ENCODE assay signal across 1 cellular context in the genomic region with DNA sequence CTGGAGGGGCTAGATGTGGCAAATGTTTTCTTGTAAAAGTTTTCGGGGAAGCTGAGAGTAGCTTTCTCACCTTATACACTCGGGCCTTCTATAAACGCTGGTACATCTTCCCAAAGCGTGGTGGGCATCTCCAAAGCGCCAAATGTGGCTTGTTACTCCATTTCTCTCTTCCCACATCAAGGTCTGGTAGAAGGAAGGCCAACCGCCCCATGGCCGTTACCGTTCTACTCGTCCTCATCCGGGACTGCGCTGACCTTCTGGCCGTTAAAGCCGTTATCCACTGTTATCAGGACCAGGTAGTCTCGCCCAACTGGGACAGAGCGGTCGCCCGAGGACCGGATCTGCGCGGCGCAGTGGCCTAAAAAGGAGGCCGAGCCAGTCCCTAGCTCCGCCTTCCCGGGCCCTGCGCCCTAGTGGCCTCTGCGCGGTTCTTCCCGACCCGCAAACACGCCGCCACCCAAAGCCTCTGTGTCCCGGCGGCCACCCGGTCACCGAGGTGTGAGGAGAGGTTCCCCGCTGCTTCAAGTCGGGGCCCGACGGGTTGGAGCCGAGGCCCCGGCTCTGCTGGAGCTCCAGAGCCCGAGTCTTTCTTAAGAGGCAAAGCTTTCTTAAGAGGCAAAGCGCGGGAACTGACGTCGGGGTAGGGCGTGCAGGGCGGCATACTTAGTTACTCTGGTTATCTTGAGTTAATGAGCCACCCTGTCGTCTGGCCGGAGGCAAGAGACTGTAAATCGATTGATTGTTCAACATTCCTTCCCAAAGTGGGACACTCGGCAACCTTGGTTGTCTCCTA.
TF ChIP-seq lines count a peak whose summit lies in the region.

No MANE protein-coding gene starts in this region.

TF ChIP-seq in K562, 482 proteins besides CTCF, POLR2A, EP300 and RAD21 (continued from another document and continues in another):
- TF ChIP-seq, protein P1, sequence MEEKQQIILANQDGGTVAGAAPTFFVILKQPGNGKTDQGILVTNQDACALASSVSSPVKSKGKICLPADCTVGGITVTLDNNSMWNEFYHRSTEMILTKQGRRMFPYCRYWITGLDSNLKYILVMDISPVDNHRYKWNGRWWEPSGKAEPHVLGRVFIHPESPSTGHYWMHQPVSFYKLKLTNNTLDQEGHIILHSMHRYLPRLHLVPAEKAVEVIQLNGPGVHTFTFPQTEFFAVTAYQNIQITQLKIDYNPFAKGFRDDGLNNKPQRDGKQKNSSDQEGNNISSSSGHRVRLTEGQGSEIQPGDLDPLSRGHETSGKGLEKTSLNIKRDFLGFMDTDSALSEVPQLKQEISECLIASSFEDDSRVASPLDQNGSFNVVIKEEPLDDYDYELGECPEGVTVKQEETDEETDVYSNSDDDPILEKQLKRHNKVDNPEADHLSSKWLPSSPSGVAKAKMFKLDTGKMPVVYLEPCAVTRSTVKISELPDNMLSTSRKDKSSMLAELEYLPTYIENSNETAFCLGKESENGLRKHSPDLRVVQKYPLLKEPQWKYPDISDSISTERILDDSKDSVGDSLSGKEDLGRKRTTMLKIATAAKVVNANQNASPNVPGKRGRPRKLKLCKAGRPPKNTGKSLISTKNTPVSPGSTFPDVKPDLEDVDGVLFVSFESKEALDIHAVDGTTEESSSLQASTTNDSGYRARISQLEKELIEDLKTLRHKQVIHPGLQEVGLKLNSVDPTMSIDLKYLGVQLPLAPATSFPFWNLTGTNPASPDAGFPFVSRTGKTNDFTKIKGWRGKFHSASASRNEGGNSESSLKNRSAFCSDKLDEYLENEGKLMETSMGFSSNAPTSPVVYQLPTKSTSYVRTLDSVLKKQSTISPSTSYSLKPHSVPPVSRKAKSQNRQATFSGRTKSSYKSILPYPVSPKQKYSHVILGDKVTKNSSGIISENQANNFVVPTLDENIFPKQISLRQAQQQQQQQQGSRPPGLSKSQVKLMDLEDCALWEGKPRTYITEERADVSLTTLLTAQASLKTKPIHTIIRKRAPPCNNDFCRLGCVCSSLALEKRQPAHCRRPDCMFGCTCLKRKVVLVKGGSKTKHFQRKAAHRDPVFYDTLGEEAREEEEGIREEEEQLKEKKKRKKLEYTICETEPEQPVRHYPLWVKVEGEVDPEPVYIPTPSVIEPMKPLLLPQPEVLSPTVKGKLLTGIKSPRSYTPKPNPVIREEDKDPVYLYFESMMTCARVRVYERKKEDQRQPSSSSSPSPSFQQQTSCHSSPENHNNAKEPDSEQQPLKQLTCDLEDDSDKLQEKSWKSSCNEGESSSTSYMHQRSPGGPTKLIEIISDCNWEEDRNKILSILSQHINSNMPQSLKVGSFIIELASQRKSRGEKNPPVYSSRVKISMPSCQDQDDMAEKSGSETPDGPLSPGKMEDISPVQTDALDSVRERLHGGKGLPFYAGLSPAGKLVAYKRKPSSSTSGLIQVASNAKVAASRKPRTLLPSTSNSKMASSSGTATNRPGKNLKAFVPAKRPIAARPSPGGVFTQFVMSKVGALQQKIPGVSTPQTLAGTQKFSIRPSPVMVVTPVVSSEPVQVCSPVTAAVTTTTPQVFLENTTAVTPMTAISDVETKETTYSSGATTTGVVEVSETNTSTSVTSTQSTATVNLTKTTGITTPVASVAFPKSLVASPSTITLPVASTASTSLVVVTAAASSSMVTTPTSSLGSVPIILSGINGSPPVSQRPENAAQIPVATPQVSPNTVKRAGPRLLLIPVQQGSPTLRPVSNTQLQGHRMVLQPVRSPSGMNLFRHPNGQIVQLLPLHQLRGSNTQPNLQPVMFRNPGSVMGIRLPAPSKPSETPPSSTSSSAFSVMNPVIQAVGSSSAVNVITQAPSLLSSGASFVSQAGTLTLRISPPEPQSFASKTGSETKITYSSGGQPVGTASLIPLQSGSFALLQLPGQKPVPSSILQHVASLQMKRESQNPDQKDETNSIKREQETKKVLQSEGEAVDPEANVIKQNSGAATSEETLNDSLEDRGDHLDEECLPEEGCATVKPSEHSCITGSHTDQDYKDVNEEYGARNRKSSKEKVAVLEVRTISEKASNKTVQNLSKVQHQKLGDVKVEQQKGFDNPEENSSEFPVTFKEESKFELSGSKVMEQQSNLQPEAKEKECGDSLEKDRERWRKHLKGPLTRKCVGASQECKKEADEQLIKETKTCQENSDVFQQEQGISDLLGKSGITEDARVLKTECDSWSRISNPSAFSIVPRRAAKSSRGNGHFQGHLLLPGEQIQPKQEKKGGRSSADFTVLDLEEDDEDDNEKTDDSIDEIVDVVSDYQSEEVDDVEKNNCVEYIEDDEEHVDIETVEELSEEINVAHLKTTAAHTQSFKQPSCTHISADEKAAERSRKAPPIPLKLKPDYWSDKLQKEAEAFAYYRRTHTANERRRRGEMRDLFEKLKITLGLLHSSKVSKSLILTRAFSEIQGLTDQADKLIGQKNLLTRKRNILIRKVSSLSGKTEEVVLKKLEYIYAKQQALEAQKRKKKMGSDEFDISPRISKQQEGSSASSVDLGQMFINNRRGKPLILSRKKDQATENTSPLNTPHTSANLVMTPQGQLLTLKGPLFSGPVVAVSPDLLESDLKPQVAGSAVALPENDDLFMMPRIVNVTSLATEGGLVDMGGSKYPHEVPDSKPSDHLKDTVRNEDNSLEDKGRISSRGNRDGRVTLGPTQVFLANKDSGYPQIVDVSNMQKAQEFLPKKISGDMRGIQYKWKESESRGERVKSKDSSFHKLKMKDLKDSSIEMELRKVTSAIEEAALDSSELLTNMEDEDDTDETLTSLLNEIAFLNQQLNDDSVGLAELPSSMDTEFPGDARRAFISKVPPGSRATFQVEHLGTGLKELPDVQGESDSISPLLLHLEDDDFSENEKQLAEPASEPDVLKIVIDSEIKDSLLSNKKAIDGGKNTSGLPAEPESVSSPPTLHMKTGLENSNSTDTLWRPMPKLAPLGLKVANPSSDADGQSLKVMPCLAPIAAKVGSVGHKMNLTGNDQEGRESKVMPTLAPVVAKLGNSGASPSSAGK (IDR thresholded peaks at IDR 0.05): peak; percentile 100
- no peak for TF ChIP-seq ZFP1 (CRISPR knock-in tag; IDR thresholded peaks at IDR 0.05)
- no peak for TF ChIP-seq SMAD2 (IDR thresholded peaks at IDR 0.05; ENCODE audit: low read depth, low read length)
- TF ChIP-seq, protein P2, sequence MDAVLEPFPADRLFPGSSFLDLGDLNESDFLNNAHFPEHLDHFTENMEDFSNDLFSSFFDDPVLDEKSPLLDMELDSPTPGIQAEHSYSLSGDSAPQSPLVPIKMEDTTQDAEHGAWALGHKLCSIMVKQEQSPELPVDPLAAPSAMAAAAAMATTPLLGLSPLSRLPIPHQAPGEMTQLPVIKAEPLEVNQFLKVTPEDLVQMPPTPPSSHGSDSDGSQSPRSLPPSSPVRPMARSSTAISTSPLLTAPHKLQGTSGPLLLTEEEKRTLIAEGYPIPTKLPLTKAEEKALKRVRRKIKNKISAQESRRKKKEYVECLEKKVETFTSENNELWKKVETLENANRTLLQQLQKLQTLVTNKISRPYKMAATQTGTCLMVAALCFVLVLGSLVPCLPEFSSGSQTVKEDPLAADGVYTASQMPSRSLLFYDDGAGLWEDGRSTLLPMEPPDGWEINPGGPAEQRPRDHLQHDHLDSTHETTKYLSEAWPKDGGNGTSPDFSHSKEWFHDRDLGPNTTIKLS (IDR thresholded peaks at IDR 0.05; ENCODE audit: borderline replicate concordance, low read depth): peak; percentile 94
- no peak for TF ChIP-seq RBM17 (IDR thresholded peaks at IDR 0.05; ENCODE audit: borderline replicate concordance, low read depth, low read length)
- TF ChIP-seq, protein P3, sequence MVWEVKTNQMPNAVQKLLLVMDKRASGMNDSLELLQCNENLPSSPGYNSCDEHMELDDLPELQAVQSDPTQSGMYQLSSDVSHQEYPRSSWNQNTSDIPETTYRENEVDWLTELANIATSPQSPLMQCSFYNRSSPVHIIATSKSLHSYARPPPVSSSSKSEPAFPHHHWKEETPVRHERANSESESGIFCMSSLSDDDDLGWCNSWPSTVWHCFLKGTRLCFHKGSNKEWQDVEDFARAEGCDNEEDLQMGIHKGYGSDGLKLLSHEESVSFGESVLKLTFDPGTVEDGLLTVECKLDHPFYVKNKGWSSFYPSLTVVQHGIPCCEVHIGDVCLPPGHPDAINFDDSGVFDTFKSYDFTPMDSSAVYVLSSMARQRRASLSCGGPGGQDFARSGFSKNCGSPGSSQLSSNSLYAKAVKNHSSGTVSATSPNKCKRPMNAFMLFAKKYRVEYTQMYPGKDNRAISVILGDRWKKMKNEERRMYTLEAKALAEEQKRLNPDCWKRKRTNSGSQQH (CRISPR knock-in tag; IDR thresholded peaks at IDR 0.05): no peak
- peak; percentile 82 for TF ChIP-seq ZKSCAN1 (IDR thresholded peaks at IDR 0.05; ENCODE audit: low read depth, low read length)
- TF ChIP-seq POLR2H (tag; IDR thresholded peaks at IDR 0.05; ENCODE audit: low read depth): peak; percentile 95
- peak; percentile 43; the same call in 1 of the 2 replicates for TF ChIP-seq PTRF (tag; IDR thresholded peaks at IDR 0.05)
- TF ChIP-seq, protein P4, sequence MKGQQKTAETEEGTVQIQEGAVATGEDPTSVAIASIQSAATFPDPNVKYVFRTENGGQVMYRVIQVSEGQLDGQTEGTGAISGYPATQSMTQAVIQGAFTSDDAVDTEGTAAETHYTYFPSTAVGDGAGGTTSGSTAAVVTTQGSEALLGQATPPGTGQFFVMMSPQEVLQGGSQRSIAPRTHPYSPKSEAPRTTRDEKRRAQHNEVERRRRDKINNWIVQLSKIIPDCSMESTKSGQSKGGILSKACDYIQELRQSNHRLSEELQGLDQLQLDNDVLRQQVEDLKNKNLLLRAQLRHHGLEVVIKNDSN (CRISPR knock-in tag; IDR thresholded peaks at IDR 0.05): no peak
- TF ChIP-seq MTA2 (IDR thresholded peaks at IDR 0.05; ENCODE audit: low read depth): peak; percentile 53
- no peak for TF ChIP-seq PHB (CRISPR knock-in tag; IDR thresholded peaks at IDR 0.05)
- TF ChIP-seq GABPB1 (CRISPR knock-in tag; IDR thresholded peaks at IDR 0.05): peak; percentile 83; the same call in 1 of the 2 replicates
- TF ChIP-seq, protein P5, sequence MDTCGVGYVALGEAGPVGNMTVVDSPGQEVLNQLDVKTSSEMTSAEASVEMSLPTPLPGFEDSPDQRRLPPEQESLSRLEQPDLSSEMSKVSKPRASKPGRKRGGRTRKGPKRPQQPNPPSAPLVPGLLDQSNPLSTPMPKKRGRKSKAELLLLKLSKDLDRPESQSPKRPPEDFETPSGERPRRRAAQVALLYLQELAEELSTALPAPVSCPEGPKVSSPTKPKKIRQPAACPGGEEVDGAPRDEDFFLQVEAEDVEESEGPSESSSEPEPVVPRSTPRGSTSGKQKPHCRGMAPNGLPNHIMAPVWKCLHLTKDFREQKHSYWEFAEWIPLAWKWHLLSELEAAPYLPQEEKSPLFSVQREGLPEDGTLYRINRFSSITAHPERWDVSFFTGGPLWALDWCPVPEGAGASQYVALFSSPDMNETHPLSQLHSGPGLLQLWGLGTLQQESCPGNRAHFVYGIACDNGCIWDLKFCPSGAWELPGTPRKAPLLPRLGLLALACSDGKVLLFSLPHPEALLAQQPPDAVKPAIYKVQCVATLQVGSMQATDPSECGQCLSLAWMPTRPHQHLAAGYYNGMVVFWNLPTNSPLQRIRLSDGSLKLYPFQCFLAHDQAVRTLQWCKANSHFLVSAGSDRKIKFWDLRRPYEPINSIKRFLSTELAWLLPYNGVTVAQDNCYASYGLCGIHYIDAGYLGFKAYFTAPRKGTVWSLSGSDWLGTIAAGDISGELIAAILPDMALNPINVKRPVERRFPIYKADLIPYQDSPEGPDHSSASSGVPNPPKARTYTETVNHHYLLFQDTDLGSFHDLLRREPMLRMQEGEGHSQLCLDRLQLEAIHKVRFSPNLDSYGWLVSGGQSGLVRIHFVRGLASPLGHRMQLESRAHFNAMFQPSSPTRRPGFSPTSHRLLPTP (IDR thresholded peaks at IDR 0.05; ENCODE audit: borderline replicate concordance, extremely low read depth, insufficient read length): no peak
- TF ChIP-seq NELFE (IDR thresholded peaks at IDR 0.05; ENCODE audit: insufficient read depth, insufficient read length): no peak
- TF ChIP-seq, protein P6, sequence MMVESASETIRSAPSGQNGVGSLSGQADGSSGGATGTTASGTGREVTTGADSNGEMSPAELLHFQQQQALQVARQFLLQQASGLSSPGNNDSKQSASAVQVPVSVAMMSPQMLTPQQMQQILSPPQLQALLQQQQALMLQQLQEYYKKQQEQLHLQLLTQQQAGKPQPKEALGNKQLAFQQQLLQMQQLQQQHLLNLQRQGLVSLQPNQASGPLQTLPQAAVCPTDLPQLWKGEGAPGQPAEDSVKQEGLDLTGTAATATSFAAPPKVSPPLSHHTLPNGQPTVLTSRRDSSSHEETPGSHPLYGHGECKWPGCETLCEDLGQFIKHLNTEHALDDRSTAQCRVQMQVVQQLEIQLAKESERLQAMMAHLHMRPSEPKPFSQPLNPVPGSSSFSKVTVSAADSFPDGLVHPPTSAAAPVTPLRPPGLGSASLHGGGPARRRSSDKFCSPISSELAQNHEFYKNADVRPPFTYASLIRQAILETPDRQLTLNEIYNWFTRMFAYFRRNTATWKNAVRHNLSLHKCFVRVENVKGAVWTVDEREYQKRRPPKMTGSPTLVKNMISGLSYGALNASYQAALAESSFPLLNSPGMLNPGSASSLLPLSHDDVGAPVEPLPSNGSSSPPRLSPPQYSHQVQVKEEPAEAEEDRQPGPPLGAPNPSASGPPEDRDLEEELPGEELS (CRISPR knock-in tag; IDR thresholded peaks at IDR 0.05; ENCODE audit: borderline replicate concordance): peak; percentile 99
- TF ChIP-seq, protein P7, sequence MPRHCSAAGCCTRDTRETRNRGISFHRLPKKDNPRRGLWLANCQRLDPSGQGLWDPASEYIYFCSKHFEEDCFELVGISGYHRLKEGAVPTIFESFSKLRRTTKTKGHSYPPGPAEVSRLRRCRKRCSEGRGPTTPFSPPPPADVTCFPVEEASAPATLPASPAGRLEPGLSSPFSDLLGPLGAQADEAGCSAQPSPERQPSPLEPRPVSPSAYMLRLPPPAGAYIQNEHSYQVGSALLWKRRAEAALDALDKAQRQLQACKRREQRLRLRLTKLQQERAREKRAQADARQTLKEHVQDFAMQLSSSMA (CRISPR knock-in tag; IDR thresholded peaks at IDR 0.05): no peak
- TF ChIP-seq YY1 (IDR thresholded peaks at IDR 0.05; ENCODE audit: borderline replicate concordance in 1 of 3, control insufficient read depth in 1 of 3, extremely low read depth in 1 of 3, insufficient read depth in 3 of 3, insufficient read length in 1 of 3, insufficient replicate concordance in 2 of 3, low read depth in 1 of 3, low read length in 2 of 3): peak in 2 of 3 experiments; percentile 61 to 85
- peak; percentile 80 for TF ChIP-seq NR1H2 (CRISPR knock-in tag; IDR thresholded peaks at IDR 0.05)
- no peak for TF ChIP-seq DACH1 (IDR thresholded peaks at IDR 0.05; ENCODE audit: partially characterized antibody)
- no peak; a peak in 2 of 4 replicates for TF ChIP-seq ARNT (IDR thresholded peaks at IDR 0.05)
- TF ChIP-seq SMARCA4 (IDR thresholded peaks at IDR 0.05): no peak
- peak; percentile 57; the same call in 1 of the 2 replicates for TF ChIP-seq CBFB (CRISPR knock-in tag; IDR thresholded peaks at IDR 0.05)
- no peak for TF ChIP-seq BDP1 (IDR thresholded peaks at IDR 0.05; ENCODE audit: insufficient read depth, insufficient read length)
- TF ChIP-seq CREBBP (IDR thresholded peaks at IDR 0.05; ENCODE audit: low read depth, low read length): no peak
- TF ChIP-seq TAF1 (IDR thresholded peaks at IDR 0.05; ENCODE audit: control insufficient read depth, extremely low read depth, insufficient read depth, low read length, severe bottlenecking): peak; percentile 93
- peak; percentile 86; the same call in 1 of the 2 replicates for TF ChIP-seq ZNF589 (CRISPR knock-in tag; IDR thresholded peaks at IDR 0.05; ENCODE audit: low read depth)
- TF ChIP-seq ZBTB8A (IDR thresholded peaks at IDR 0.05; ENCODE audit: partially characterized antibody): no peak
